In the genomic region with DNA sequence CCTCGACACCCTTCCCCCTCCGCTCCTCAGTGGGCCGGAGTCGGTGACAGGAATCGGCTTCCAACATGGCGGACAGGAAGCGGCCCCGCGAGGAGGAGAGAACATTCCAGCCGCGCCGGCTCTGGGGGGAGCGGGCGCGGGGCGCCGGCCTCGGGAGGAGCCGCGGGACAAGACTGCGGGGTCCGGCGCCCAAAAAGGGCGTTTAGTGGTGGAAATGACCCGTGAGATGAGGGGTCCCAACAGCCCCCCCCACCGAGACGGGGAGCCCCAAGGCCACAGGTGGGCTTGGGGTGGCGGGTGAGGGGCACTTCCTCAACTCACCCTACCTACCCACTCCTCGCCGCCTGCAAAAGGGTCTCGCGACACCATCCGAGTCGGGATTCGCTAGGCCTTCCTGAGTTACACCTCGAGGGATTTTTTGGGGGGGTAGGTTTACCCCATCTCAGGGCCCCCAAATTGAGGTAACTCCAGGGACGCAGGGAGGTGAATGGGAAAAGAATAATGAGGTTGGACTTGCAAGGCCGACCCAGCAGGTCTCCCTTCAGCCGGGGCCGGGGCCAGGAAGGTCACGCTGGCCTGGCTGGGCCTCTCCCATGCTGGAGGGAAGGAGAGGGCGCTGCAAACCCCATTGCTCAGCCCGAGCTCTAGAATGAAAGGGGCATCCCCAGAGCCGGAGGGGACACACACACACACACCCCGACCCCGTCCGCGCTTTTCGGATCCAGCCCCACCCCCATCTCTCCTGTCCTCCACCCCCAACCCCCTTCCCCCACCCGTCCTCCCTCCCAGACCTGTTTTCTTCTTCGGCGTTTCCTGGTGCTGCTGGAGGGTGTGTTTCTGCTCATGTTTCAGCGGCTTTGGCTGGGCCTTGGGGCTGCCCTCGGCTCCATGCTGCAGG, we compare ENCODE assay signal across 8 cellular contexts. TPM values are rescaled to one million over a fixed set of nuclear protein-coding genes. Genes with fewer than 3 reads are reported as not detected.
DNase-seq lines count a peak whose midpoint lies in the region; ATAC-seq and TF ChIP-seq lines count a peak whose summit lies in the region.

No MANE protein-coding gene starts in this region.

- intact Hi-C loops in PC-3 (cut with micrococcal nuclease) = loop anchor here (5.0 kb wide), 1 partner anchor 146 kb away; no protein-coding TSS in a partner anchor
- intact Hi-C loops in activated T-helper 2 cell treated with anti-CD3 and anti-CD28 coated beads, Interferon-gamma antibody, Interleukin-2, Interleukin-4, amounts not matched to agents 10 μg/mL and 5 μg/mL and 100 μg/mL, durations not matched to agents 14 hours and 24 hours and 36 hours (cut with micrococcal nuclease) = loop anchor here (2.0 to 5.0 kb wide), 3 partner anchors 99 to 274 kb away; a partner anchor contains a TSS

- no peaks in the 10 kb centered on the region for H3K9me3 Mint-ChIP-seq in activated T-helper 2 cell treated with anti-CD3 and anti-CD28 coated beads, Interferon-gamma antibody, Interleukin-2, Interleukin-4, amounts not matched to agents 10 μg/mL and 5 μg/mL and 100 μg/mL, durations not matched to agents 14 hours and 24 hours and 36 hours
- H3K9me3 Mint-ChIP-seq in natural killer cell treated with Interleukin-12 subunit alpha and Interleukin-12 subunit beta and Interleukin-15 and Interleukin-18, amount 100 ng/mL, for 72 hours = no peaks in the 10 kb centered on the region

- no peaks in the 10 kb centered on the region for H3F3A ChIP-seq in PC-3 (ENCODE audit: low read length, unreplicated experiment)

- no peaks in the 10 kb centered on the region for H3K27me3 Mint-ChIP-seq in activated T-helper 2 cell treated with anti-CD3 and anti-CD28 coated beads, Interferon-gamma antibody, Interleukin-2, Interleukin-4, amounts not matched to agents 10 μg/mL and 5 μg/mL and 100 μg/mL, durations not matched to agents 14 hours and 24 hours and 36 hours (ENCODE audit: low read depth)
- H3K27me3 Mint-ChIP-seq in natural killer cell treated with Interleukin-12 subunit alpha and Interleukin-12 subunit beta and Interleukin-15 and Interleukin-18, amount 100 ng/mL, for 72 hours = no peaks in the 10 kb centered on the region

- H3K27ac Mint-ChIP-seq in activated T-helper 2 cell treated with anti-CD3 and anti-CD28 coated beads, Interferon-gamma antibody, Interleukin-2, Interleukin-4, amounts not matched to agents 10 μg/mL and 5 μg/mL and 100 μg/mL, durations not matched to agents 14 hours and 24 hours and 36 hours = peak overlapping the region; percentile 99
- peak overlapping the region; percentile 98 to 99 for H3K27ac Mint-ChIP-seq in natural killer cell treated with Interleukin-12 subunit alpha and Interleukin-12 subunit beta and Interleukin-15 and Interleukin-18, amount 100 ng/mL, for 72 hours

- peaks cover 55% of the 10 kb centered on the region for H3K79me2 ChIP-seq in PC-3 (ENCODE audit: low read length)

- peaks cover 19% of the 10 kb centered on the region for H3K4me1 ChIP-seq in PC-3 (ENCODE audit: insufficient read depth, low read length)

- no peak overlapping the region for H2AFZ ChIP-seq in PC-3 (ENCODE audit: low read length)

- peaks cover 22% of the 10 kb centered on the region for H3K4me1 Mint-ChIP-seq in activated T-helper 2 cell treated with anti-CD3 and anti-CD28 coated beads, Interferon-gamma antibody, Interleukin-2, Interleukin-4, amounts not matched to agents 10 μg/mL and 5 μg/mL and 100 μg/mL, durations not matched to agents 14 hours and 24 hours and 36 hours (ENCODE audit: low read depth)
- peaks cover 35 to 52% of the 10 kb centered on the region in 2 donors for H3K4me1 Mint-ChIP-seq in natural killer cell treated with Interleukin-12 subunit alpha and Interleukin-12 subunit beta and Interleukin-15 and Interleukin-18, amount 100 ng/mL, for 72 hours (ENCODE audit: low read depth in 2 of 2)

- TF ChIP-seq CTCF in GM12874 (IDR thresholded peaks at IDR 0.05; ENCODE audit: insufficient read depth, low read depth, low read length) (0 out of 2 replicates have a peak, but pooled peaks have one; percentile 10), PC-3 (conservative IDR thresholded peaks at IDR 0.05; ENCODE audit: low read depth, low read length) (no peak), fibroblast of pulmonary artery (IDR thresholded peaks at IDR 0.05; ENCODE audit: low read length, missing control alignments) (no peak)

- H3K4me3 ChIP-seq in PC-3 (ENCODE audit: low read length) = peak overlapping the region; percentile 100
- H3K4me3 ChIP-seq in fibroblast of pulmonary artery (replicated peaks; ENCODE audit: low read depth, low read length) = peak overlapping the region; percentile 98

- H3K4me3 Mint-ChIP-seq in activated T-helper 2 cell treated with anti-CD3 and anti-CD28 coated beads, Interferon-gamma antibody, Interleukin-2, Interleukin-4, amounts not matched to agents 10 μg/mL and 5 μg/mL and 100 μg/mL, durations not matched to agents 14 hours and 24 hours and 36 hours (ENCODE audit: low read depth) = peak overlapping the region; percentile 99
- peak overlapping the region; percentile 98 for H3K4me3 Mint-ChIP-seq in natural killer cell treated with Interleukin-12 subunit alpha and Interleukin-12 subunit beta and Interleukin-15 and Interleukin-18, amount 100 ng/mL, for 72 hours

- BruUV-seq in PC-3 (replicated peaks; lab: Mats Ljungman, UMichigan) = TSS peak; percentile 64

- H3K4me2 ChIP-seq in PC-3 (ENCODE audit: low read length) = peak overlapping the region; percentile 89

- CTCF ChIA-PET in PC-3 (lab: Charles Lee) = interaction anchor here (0.5 to 0.6 kb wide), 3 partner anchors 77 to 144 kb away, joined by 3 to 5 read pairs (median 4); no protein-coding TSS in a partner anchor

- H3K36me3 ChIP-seq in PC-3 (ENCODE audit: low read depth, low read length) = peaks cover 16% of the 10 kb centered on the region

- peaks cover 37% of the 10 kb centered on the region for H4K20me1 ChIP-seq in PC-3 (ENCODE audit: low read length)

- no peaks in the 10 kb centered on the region for H3K9me2 ChIP-seq in PC-3 (replicated peaks; ENCODE audit: low read length)

- H3K36me3 Mint-ChIP-seq in activated T-helper 2 cell treated with anti-CD3 and anti-CD28 coated beads, Interferon-gamma antibody, Interleukin-2, Interleukin-4, amounts not matched to agents 10 μg/mL and 5 μg/mL and 100 μg/mL, durations not matched to agents 14 hours and 24 hours and 36 hours (ENCODE audit: low read depth) = peaks cover 40% of the 10 kb centered on the region
- peaks cover 6% of the 10 kb centered on the region for H3K36me3 Mint-ChIP-seq in natural killer cell treated with Interleukin-12 subunit alpha and Interleukin-12 subunit beta and Interleukin-15 and Interleukin-18, amount 100 ng/mL, for 72 hours

- H3K27me3 ChIP-seq in PC-3 (ENCODE audit: low read length) = no peaks in the 10 kb centered on the region

- H3K9me3 ChIP-seq in PC-3 (ENCODE audit: low read length) = no peaks in the 10 kb centered on the region

- POLR2A ChIA-PET in PC-3 (lab: Charles Lee; ENCODE audit: unreplicated experiment) = interaction anchor here (0.6 kb wide), 4 partner anchors 15 to 268 kb away, joined by 3 to 6 read pairs (median 3); no protein-coding TSS in a partner anchor

- ATAC-seq in HG03432 (IDR thresholded peaks at IDR 0.05; ENCODE audit: unreplicated experiment) (peak; percentile 29), PC-3 (peak; percentile 18)
- peak; percentile 40 to 52 for ATAC-seq in natural killer cell treated with Interleukin-12 subunit alpha and Interleukin-12 subunit beta and Interleukin-15 and Interleukin-18, amount 100 ng/mL, for 72 hours
- ATAC-seq in stimulated activated naive CD8-positive, alpha-beta T cell treated with anti-CD3 and anti-CD28 coated beads, Interleukin-15, Interleukin-2, amounts not matched to agents 100 U/mL and 50 U/mL, for 24 hours = peak; percentile 37

- H3K9ac ChIP-seq in PC-3 (ENCODE audit: low read length) = peak overlapping the region; percentile 94

- H3K27ac ChIP-seq in PC-3 (ENCODE audit: low read length) = peak overlapping the region; percentile 70

- DNase-seq in PC-3 (peak; percentile 27), fibroblast of pulmonary artery (ENCODE audit: low read depth) (peak; percentile 52), NCI-H446 treated with DMSO at 0.1 percent for 48 hours (lab: John Stamatoyannopoulos, UW) (no peak)
- peak; percentile 55 for DNase-seq in activated T-helper 2 cell treated with anti-CD3 and anti-CD28 coated beads, Interferon-gamma antibody, Interleukin-2, Interleukin-4, amounts not matched to agents 10 μg/mL and 5 μg/mL and 100 μg/mL, durations not matched to agents 14 hours and 24 hours and 36 hours (ENCODE audit: low spot score)
- DNase-seq in natural killer cell treated with Interleukin-12 subunit alpha and Interleukin-12 subunit beta and Interleukin-15 and Interleukin-18, amount 100 ng/mL, for 72 hours (ENCODE audit: low spot score) = peak; percentile 78
- peak; percentile 73 for DNase-seq in stimulated activated naive CD8-positive, alpha-beta T cell treated with anti-CD3 and anti-CD28 coated beads, Interleukin-15, Interleukin-2, amounts not matched to agents 100 U/mL and 50 U/mL, for 24 hours

RNA-seq across cellular contexts. Expression of a gene that starts 0.7 kb away (rescaled TPM):
- total RNA-seq in PC-3 (2014; rRNA removed) = 16.1 and 22.6 TPM in 2 replicates
- total RNA-seq in activated T-helper 2 cell treated with anti-CD3 and anti-CD28 coated beads, Interferon-gamma antibody, Interleukin-2, Interleukin-4, amounts not matched to agents 10 μg/mL and 5 μg/mL and 100 μg/mL, durations not matched to agents 14 hours and 24 hours and 36 hours = 83.3 and 85.7 TPM in 2 replicates
- total RNA-seq in natural killer cell treated with Interleukin-12 subunit alpha and Interleukin-12 subunit beta and Interleukin-15 and Interleukin-18, amount 100 ng/mL, for 72 hours = 10 to 100 TPM; 74.2 to 97.0 TPM

RNA-seq across cellular contexts. Expression of a gene that starts 46.6 kb away (rescaled TPM):
- not detected in 2 replicates for total RNA-seq in PC-3 (2014; rRNA removed)
- not detected in 2 replicates for total RNA-seq in activated T-helper 2 cell treated with anti-CD3 and anti-CD28 coated beads, Interferon-gamma antibody, Interleukin-2, Interleukin-4, amounts not matched to agents 10 μg/mL and 5 μg/mL and 100 μg/mL, durations not matched to agents 14 hours and 24 hours and 36 hours
- not detected for total RNA-seq in natural killer cell treated with Interleukin-12 subunit alpha and Interleukin-12 subunit beta and Interleukin-15 and Interleukin-18, amount 100 ng/mL, for 72 hours
